Comparison of ENCODE assay signal across 10 cellular contexts in the genomic region with DNA sequence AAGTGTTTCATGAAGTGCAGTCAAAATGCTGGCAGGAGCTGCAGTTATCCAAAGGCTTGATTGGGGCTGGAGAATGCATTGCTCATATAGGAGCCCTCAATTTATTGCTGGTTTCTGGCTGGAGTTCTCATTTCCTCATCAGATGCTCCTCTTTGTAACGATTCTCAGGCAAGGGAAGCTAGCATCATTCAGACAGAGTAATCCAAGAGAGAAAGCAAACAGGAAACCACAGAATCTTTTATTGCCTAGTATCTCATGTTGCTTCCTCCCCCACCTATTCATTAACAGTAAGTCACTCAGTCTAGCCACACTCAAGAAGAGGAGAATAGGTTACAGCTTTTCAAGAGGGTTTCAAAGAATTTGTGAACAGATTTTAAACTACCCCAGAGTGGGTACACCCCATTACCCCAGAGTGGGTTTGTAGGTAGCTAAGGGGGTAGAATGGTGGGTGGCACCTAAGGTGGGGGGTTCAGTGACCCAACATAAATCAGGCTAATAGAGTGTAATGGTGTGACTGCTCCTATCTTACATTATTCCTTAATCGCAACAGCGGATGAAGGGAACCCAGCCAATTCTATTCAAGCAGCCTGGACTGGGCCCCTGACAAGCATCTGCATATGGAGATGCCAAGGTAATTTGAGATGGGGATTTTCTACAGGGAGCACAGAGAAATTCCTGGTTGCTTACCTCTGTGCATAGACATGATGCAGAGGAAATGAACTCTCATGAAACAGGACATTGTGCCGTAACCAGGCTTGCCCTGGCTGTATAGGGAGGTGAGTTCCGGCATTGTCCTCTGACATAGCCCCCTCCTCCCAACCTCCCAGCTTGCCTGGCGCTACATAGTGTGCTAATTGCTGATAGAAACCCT.
DNase-seq lines count a peak whose midpoint lies in the region; ATAC-seq and TF ChIP-seq lines count a peak whose summit lies in the region.
"Had no signal": no experiment of that assay in that cellular context is flagged by ENCODE, and none has a peak within 500 bp of the region (broad histone marks: within the 10 kb centered on the region; RNA-seq: fewer than 3 reads in every experiment).

No MANE protein-coding gene starts in this region.

- peaks cover 34% of the 10 kb centered on the region for H3K4me1 Mint-ChIP-seq in activated T-cell treated with anti-CD3 and anti-CD28 coated beads, Interleukin-2, amount 50 U/mL, for 24 hours (ENCODE audit: low read depth)

- H3K27me3 Mint-ChIP-seq in activated T-cell treated with anti-CD3 and anti-CD28 coated beads, Interleukin-2, amount 50 U/mL, for 24 hours: no peaks in the 10 kb centered on the region

- ATAC-seq in HG02759 (IDR thresholded peaks at IDR 0.05; ENCODE audit: unreplicated experiment): no peak
- ATAC-seq: heart right ventricle had no signal

- no peak overlapping the region for H3K4me3 ChIP-seq in coronary artery
- H3K4me3 ChIP-seq: heart right ventricle had no signal

- no peak overlapping the region for H3K4me3 Mint-ChIP-seq in activated T-cell treated with anti-CD3 and anti-CD28 coated beads, Interleukin-2, amount 50 U/mL, for 24 hours

- peak overlapping the region; percentile 53 for H3K27ac Mint-ChIP-seq in activated T-cell treated with anti-CD3 and anti-CD28 coated beads, Interleukin-2, amount 50 U/mL, for 24 hours

- H3K27ac ChIP-seq in coronary artery: no peak overlapping the region

- TF ChIP-seq CTCF in coronary artery (IDR thresholded peaks at IDR 0.05): no peak

- DNase-seq in activated T-cell treated with anti-CD3 and anti-CD28 coated beads, Interleukin-2, amount 50 U/mL, for 24 hours: no peak
- DNase-seq in activated T-cell treated with anti-CD3 and anti-CD28 coated beads, Interleukin-2, amount 50 U/mL, for 48 hours: no peak
- DNase-seq in NCI-H524 (lab: John Stamatoyannopoulos, UW) (peak; percentile 55 to 87), coronary artery (ENCODE audit: low spot score) (peak; percentile 26), renal cortical epithelial cell (ENCODE audit: low read depth) (peak; percentile 96), medulla oblongata (ENCODE audit: extremely low spot score) (no peak)
- no peak for DNase-seq in activated CD4-positive, alpha-beta T cell treated with anti-CD3 and anti-CD28 coated beads, Interleukin-2, amount 50 U/mL, for 1 hour
- DNase-seq: COR-L47, heart right ventricle had no signal

- H3K36me3 Mint-ChIP-seq in activated T-cell treated with anti-CD3 and anti-CD28 coated beads, Interleukin-2, amount 50 U/mL, for 24 hours (ENCODE audit: low read depth): no peaks in the 10 kb centered on the region

- no peaks in the 10 kb centered on the region for H3K9me3 Mint-ChIP-seq in activated T-cell treated with anti-CD3 and anti-CD28 coated beads, Interleukin-2, amount 50 U/mL, for 24 hours

Comparison
In these comparisons a context has a peak if more than half of its experiments do, and no peak if none do; other contexts are left out.
1. DNase-seq: peak in NCI-H524 (2 of 2), coronary artery (single experiment) and renal cortical epithelial cell (single experiment); none in activated T-cell treated with anti-CD3 and anti-CD28 coated beads, Interleukin-2, amount 50 U/mL, for 24 hours (single experiment), activated T-cell treated with anti-CD3 and anti-CD28 coated beads, Interleukin-2, amount 50 U/mL, for 48 hours (0 of 2), activated CD4-positive, alpha-beta T cell treated with anti-CD3 and anti-CD28 coated beads, Interleukin-2, amount 50 U/mL, for 1 hour (single experiment) and medulla oblongata (single experiment).